Comparison of ENCODE assay signal across 29 cellular contexts in the genomic region with DNA sequence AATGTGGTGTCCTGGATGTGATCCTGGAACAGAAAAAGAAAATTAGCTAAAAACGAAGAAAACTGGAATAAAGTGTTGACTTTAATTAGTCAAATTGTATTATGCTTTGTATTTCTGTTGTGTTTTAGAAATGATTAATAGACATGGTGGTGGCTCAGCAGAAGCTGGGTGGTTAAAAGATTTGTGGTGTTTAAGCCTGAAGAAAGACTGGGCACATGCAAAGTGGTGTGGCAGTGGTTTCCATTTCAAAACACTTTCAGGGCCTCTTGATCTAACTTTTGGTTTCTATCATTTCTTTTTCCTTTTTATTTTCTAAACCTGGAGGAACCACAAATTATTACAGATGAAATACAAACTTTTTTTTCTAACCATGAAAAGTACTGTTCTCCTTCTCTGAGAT. TPM values are rescaled to one million over a fixed set of nuclear protein-coding genes. Genes with fewer than 3 reads are reported as not detected.
DNase-seq lines count a peak whose midpoint lies in the region; ATAC-seq and TF ChIP-seq lines count a peak whose summit lies in the region.
"Had no signal": no experiment of that assay in that cellular context is flagged by ENCODE, and none has a peak within 500 bp of the region (broad histone marks: within the 10 kb centered on the region; RNA-seq: fewer than 3 reads in every experiment).

No MANE protein-coding gene starts in this region.

- TF ChIP-seq CTCF in KMS-11 (conservative IDR thresholded peaks at IDR 0.05; ENCODE audit: low read depth, low read length) (no peak), GM13976 (IDR thresholded peaks at IDR 0.05; ENCODE audit: borderline replicate concordance, control extremely low read depth, extremely low read depth, insufficient read depth, missing control alignments) (no peak)

- no peaks in the 10 kb centered on the region for H4K20me1 ChIP-seq in KMS-11 (ENCODE audit: insufficient read depth)

- in situ Hi-C loops in GM13976 (cut with MboI; ENCODE audit: low sequenced_read_pairs, unreplicated experiment): loop anchor here (10.0 kb wide), 1 partner anchor 168 kb away; no protein-coding TSS in a partner anchor

- no peaks in the 10 kb centered on the region for H3K36me3 Mint-ChIP-seq in activated CD4-positive, alpha-beta T cell treated with anti-CD3 and anti-CD28 coated beads, Interleukin-2, amount 10 ng/mL, durations not matched to agents 7 days and 5 days (ENCODE audit: low read depth)
- H3K36me3 Mint-ChIP-seq: activated naive CD4-positive, alpha-beta T cell treated with anti-CD3 and anti-CD28 coated beads, Interleukin-2, amount 50 U/mL, for 72 hours; natural killer cell had no signal

- H3K4me3 Mint-ChIP-seq in activated CD4-positive, alpha-beta T cell treated with anti-CD3 and anti-CD28 coated beads, Interleukin-2, amount 10 ng/mL, durations not matched to agents 7 days and 5 days: no peak overlapping the region
- H3K4me3 Mint-ChIP-seq: activated CD8-positive, alpha-beta T cell treated with anti-CD3 and anti-CD28 coated beads for 36 hours; natural killer cell had no signal

- no peak overlapping the region for H3K27ac Mint-ChIP-seq in activated CD4-positive, alpha-beta T cell treated with anti-CD3 and anti-CD28 coated beads, Interleukin-2, amount 10 ng/mL, durations not matched to agents 7 days and 5 days
- H3K27ac Mint-ChIP-seq: activated CD8-positive, alpha-beta T cell treated with anti-CD3 and anti-CD28 coated beads for 36 hours; activated naive CD4-positive, alpha-beta T cell treated with anti-CD3 and anti-CD28 coated beads, Interleukin-2, amount 50 U/mL, for 72 hours; activated T-helper 2 cell treated with anti-CD3 and anti-CD28 coated beads, Interferon-gamma antibody, Interleukin-2, Interleukin-4, amounts not matched to agents 10 μg/mL and 5 μg/mL and 100 μg/mL, durations not matched to agents 14 hours and 24 hours and 36 hours; natural killer cell had no signal

- no peaks in the 10 kb centered on the region for H3K9me3 Mint-ChIP-seq in activated CD4-positive, alpha-beta T cell treated with anti-CD3 and anti-CD28 coated beads, Interleukin-2, amount 10 ng/mL, durations not matched to agents 7 days and 5 days
- H3K9me3 Mint-ChIP-seq: activated CD8-positive, alpha-beta T cell treated with anti-CD3 and anti-CD28 coated beads for 36 hours; activated naive CD4-positive, alpha-beta T cell treated with anti-CD3 and anti-CD28 coated beads, Interleukin-2, amount 50 U/mL, for 72 hours; activated T-helper 2 cell treated with anti-CD3 and anti-CD28 coated beads, Interferon-gamma antibody, Interleukin-2, Interleukin-4, amounts not matched to agents 10 μg/mL and 5 μg/mL and 100 μg/mL, durations not matched to agents 14 hours and 24 hours and 36 hours; natural killer cell had no signal

- peaks cover 7% of the 10 kb centered on the region for H3K27me3 Mint-ChIP-seq in activated CD4-positive, alpha-beta T cell treated with anti-CD3 and anti-CD28 coated beads, Interleukin-2, amount 10 ng/mL, durations not matched to agents 7 days and 5 days

- DNase-seq in NOMO-1 treated with DMSO at 0.1 percent for 48 hours (lab: John Stamatoyannopoulos, UW; ENCODE audit: unreplicated experiment) (no peak), GM13976 (ENCODE audit: low spot score) (no peak), NCI-H146 treated with DMSO at 0.1 percent for 48 hours (lab: John Stamatoyannopoulos, UW; ENCODE audit: unreplicated experiment) (no peak)
- DNase-seq in activated CD4-positive, alpha-beta T cell treated with anti-CD3 and anti-CD28 coated beads, Interleukin-2, amount 10 ng/mL, durations not matched to agents 7 days and 5 days: no peak
- DNase-seq: activated CD4-positive, alpha-beta T cell treated with anti-CD3 and anti-CD28 coated beads for 1 hour; activated CD8-positive, alpha-beta T cell treated with anti-CD3 and anti-CD28 coated beads for 36 hours; DMS53; effector CD8-positive, alpha-beta T cell; Karpas-422; midbrain; natural killer cell; NCI-H1694; NCI-H2171; NCI-H510A treated with DMSO at 0.1 percent for 48 hours; occipital lobe; Right ventricle myocardium superior; stimulated activated CD4-positive, alpha-beta T cell treated with anti-CD3 and anti-CD28 coated beads, Interleukin-15, amount 100 ng/mL, for 24 hours; stimulated activated naive CD4-positive, alpha-beta T cell; T-helper 2 cell had no signal

- no peak overlapping the region for H2AFZ ChIP-seq in KMS-11 (ENCODE audit: low read depth)

- H3K4me3 ChIP-seq in KMS-11 (IDR thresholded peaks at IDR 0.05; ENCODE audit: insufficient read depth, low read depth, low read length): no peak overlapping the region
- H3K4me3 ChIP-seq: breast epithelium had no signal

- no peaks in the 10 kb centered on the region for H3K4me1 Mint-ChIP-seq in activated CD4-positive, alpha-beta T cell treated with anti-CD3 and anti-CD28 coated beads, Interleukin-2, amount 10 ng/mL, durations not matched to agents 7 days and 5 days
- H3K4me1 Mint-ChIP-seq: natural killer cell had no signal

- H3K4me2 ChIP-seq in KMS-11: peak overlapping the region; percentile 8; the same call in 1 of the 2 replicates

- peak; percentile 87 for ATAC-seq in GM18867 (IDR thresholded peaks at IDR 0.05; ENCODE audit: unreplicated experiment)
- peak; percentile 73 for ATAC-seq in GM21423 (IDR thresholded peaks at IDR 0.05; ENCODE audit: unreplicated experiment)
- peak; percentile 86 for ATAC-seq in HG02981 (IDR thresholded peaks at IDR 0.05; ENCODE audit: unreplicated experiment)
- ATAC-seq: activated CD8-positive, alpha-beta T cell treated with anti-CD3 and anti-CD28 coated beads for 36 hours; activated naive CD4-positive, alpha-beta T cell treated with anti-CD3 and anti-CD28 coated beads, Interleukin-2, amount 50 U/mL, for 72 hours; HCT116; natural killer cell had no signal

- H3K79me2 ChIP-seq in KMS-11 (ENCODE audit: insufficient read depth, low read depth): no peaks in the 10 kb centered on the region

- no peak overlapping the region for H3K9ac ChIP-seq in KMS-11

- H3K27me3 ChIP-seq in KMS-11 (ENCODE audit: insufficient read depth, low read depth): no peaks in the 10 kb centered on the region
- H3K27me3 ChIP-seq: breast epithelium had no signal

- POLR2A ChIA-PET in activated CD4-positive, alpha-beta T cell treated with anti-CD3 and anti-CD28 coated beads, Interleukin-2, amount 10 ng/mL, durations not matched to agents 7 days and 5 days (lab: Charles Lee): no interaction called here

- H3K4me1 ChIP-seq in KMS-11 (ENCODE audit: low read depth, poor library complexity, severe bottlenecking): peaks cover 25% of the 10 kb centered on the region
- H3K4me1 ChIP-seq: breast epithelium had no signal

- H3K27ac ChIP-seq in KMS-11: no peak overlapping the region
- H3K27ac ChIP-seq: breast epithelium, epithelial cell of prostate, HL-60 had no signal

- no peaks in the 10 kb centered on the region for H3K36me3 ChIP-seq in KMS-11 (ENCODE audit: insufficient read depth)
- H3K36me3 ChIP-seq: breast epithelium had no signal

- CTCF ChIA-PET in activated CD4-positive, alpha-beta T cell treated with anti-CD3 and anti-CD28 coated beads, Interleukin-2, amount 10 ng/mL, durations not matched to agents 7 days and 5 days (lab: Charles Lee): no interaction called here

RNA-seq across cellular contexts. Expression of a gene that starts 44.1 kb away (rescaled TPM):
- not detected for total RNA-seq in activated CD4-positive, alpha-beta T cell treated with anti-CD3 and anti-CD28 coated beads, Interleukin-2, amount 10 ng/mL, durations not matched to agents 7 days and 5 days
- total RNA-seq: Right ventricle myocardium superior had no signal
